Comparison of ENCODE assay signal across 1 cellular context in the genomic region with DNA sequence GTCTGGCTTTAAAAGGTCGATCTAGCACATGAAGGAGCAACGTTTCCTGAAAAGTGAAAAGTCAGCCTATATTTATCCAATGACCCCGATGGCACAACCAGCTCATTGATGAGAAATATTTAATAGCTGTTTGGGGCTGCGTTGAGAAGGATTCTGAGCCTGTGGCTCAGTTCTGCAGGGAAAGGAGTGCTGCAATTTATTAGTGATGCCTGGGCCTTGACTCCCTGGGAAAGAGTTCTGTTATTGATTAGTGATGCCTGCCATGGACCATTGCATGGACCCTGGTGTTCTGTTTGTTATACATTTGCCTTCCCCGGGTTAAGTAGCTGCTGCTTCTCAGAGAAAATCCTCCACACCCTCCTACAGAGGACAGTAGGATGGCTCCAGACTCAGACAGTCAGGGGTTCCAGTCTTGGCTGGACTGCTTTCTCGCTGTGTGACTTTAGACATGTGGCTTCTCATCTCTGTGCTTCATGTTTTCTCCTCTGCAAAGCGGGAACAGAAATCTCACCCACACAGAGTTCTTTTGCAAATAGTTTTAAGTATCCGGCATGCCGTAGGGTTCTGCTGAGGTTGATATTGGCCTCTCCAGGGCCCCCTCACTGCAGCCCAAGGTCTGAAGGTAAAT.
TF ChIP-seq lines count a peak whose summit lies in the region.

No MANE protein-coding gene starts in this region.

TF ChIP-seq in GM23338, 12 proteins besides CTCF, POLR2A, EP300 and RAD21 (continued from another document):
- no peak for TF ChIP-seq ZNF462 (CRISPR knock-in tag; IDR thresholded peaks at IDR 0.05)
- no peak for TF ChIP-seq REST (IDR thresholded peaks at IDR 0.05; ENCODE audit: unreplicated experiment)
- no peak for TF ChIP-seq EZH2phosphoT487 (IDR thresholded peaks at IDR 0.05; ENCODE audit: unreplicated experiment)
- no peak for TF ChIP-seq ZNF114 (CRISPR knock-in tag; IDR thresholded peaks at IDR 0.05)
- TF ChIP-seq EZH2 (IDR thresholded peaks at IDR 0.05; ENCODE audit: low read depth, unreplicated experiment), result no peak
TF ChIP-seq in GM23338: peak in this region for 0.
